In genomic region chr20:15700147-15700765, GRCh38 we compare ENCODE assay signal across 17 cellular contexts.
DNase-seq lines count a peak whose midpoint lies in the region; TF ChIP-seq lines count a peak whose summit lies in the region.
"Had no signal": no experiment of that assay in that cellular context is flagged by ENCODE, and none has a peak within 500 bp of the region (broad histone marks: within the 10 kb centered on the region; RNA-seq: fewer than 3 reads in every experiment).

No MANE protein-coding gene starts in this region.

- H3K4me2 ChIP-seq in PC-9: peak overlapping the region; percentile 89
- H3K4me2 ChIP-seq in osteoblast (ENCODE audit: insufficient read depth, low read length): peak overlapping the region; percentile 83

- peaks cover 15% of the 10 kb centered on the region for H3K9me3 Mint-ChIP-seq in progenitor cell of endocrine pancreas (ENCODE audit: low read depth)
- H3K9me3 Mint-ChIP-seq: activated CD4-positive, alpha-beta T cell treated with anti-CD3 and anti-CD28 coated beads, Interleukin-2, amount 10 ng/mL, durations not matched to agents 7 days and 5 days had no signal

- no TSS peak for BruUV-seq in PC-9 (replicated peaks; lab: Mats Ljungman, UMichigan)

- H2AFZ ChIP-seq in PC-9 (peak overlapping the region; percentile 79), osteoblast (ENCODE audit: low read length) (peak overlapping the region; percentile 93)

- H3K4me3 ChIP-seq in PC-9 (peak overlapping the region; percentile 73), esophagus (ENCODE audit: low read depth in 1 of 2, low read length in 2 of 2) (peak overlapping the region; percentile 6 to 19), osteoblast (ENCODE audit: insufficient read depth, low read length) (peak overlapping the region; percentile 56)
- H3K4me3 ChIP-seq: Peyer's patch had no signal

- no peaks in the 10 kb centered on the region for H4K20me1 ChIP-seq in PC-9 (ENCODE audit: insufficient read depth)
- H4K20me1 ChIP-seq in osteoblast (ENCODE audit: insufficient read depth, low read length): no peaks in the 10 kb centered on the region

- no peaks in the 10 kb centered on the region for H3K36me3 ChIP-seq in ES-I3 (ENCODE audit: insufficient read depth, low read length)
- H3K36me3 ChIP-seq in PC-9 (ENCODE audit: low read depth): no peaks in the 10 kb centered on the region
- H3K36me3 ChIP-seq in esophagus (ENCODE audit: control insufficient read depth in 2 of 2, insufficient read depth in 2 of 2, low read length in 1 of 2): no peaks in the 10 kb centered on the region
- H3K36me3 ChIP-seq in osteoblast (ENCODE audit: insufficient read depth, low read length): no peaks in the 10 kb centered on the region
- H3K36me3 ChIP-seq: Peyer's patch had no signal

- 38 to 62% methylated on average over 16 of the region's 16 CpGs for WGBS in esophagus, 2 donors

- no peak overlapping the region for H3K4me3 Mint-ChIP-seq in progenitor cell of endocrine pancreas (ENCODE audit: low read depth)
- H3K4me3 Mint-ChIP-seq: activated CD4-positive, alpha-beta T cell treated with anti-CD3 and anti-CD28 coated beads, Interleukin-2, amount 10 ng/mL, durations not matched to agents 7 days and 5 days had no signal

- no peaks in the 10 kb centered on the region for H3K27me3 ChIP-seq in PC-9 (ENCODE audit: insufficient read depth, low read depth)
- H3K27me3 ChIP-seq in esophagus (ENCODE audit: control insufficient read depth in 1 of 2, insufficient read depth in 2 of 2, low read length in 2 of 2): no peaks in the 10 kb centered on the region
- no peaks in the 10 kb centered on the region for H3K27me3 ChIP-seq in osteoblast (ENCODE audit: insufficient read depth, low read length)
- H3K27me3 ChIP-seq: dorsolateral prefrontal cortex, Peyer's patch had no signal

- H3K36me3 Mint-ChIP-seq in progenitor cell of endocrine pancreas (ENCODE audit: insufficient read depth): peaks cover 2% of the 10 kb centered on the region
- H3K36me3 Mint-ChIP-seq: activated naive CD4-positive, alpha-beta T cell treated with anti-CD3 and anti-CD28 coated beads, Interleukin-2, amount 50 U/mL, for 72 hours had no signal

- TF ChIP-seq CTCF in PC-9 (conservative IDR thresholded peaks at IDR 0.05) (no peak), osteoblast (IDR thresholded peaks at IDR 0.05; ENCODE audit: extremely low read depth, low read depth, low read length) (no peak), progenitor cell of endocrine pancreas (IDR thresholded peaks at IDR 0.05; ENCODE audit: unreplicated experiment) (no peak)

- CTCF ChIA-PET in PC-9 (lab: Charles Lee): no interaction called here

- H3K27ac ChIP-seq in PC-9 (peak overlapping the region; percentile 58), esophagus (ENCODE audit: low read depth in 2 of 2, low read length in 1 of 2) (no peak overlapping the region), osteoblast (ENCODE audit: low read depth, low read length) (no peak overlapping the region)
- H3K27ac ChIP-seq: Peyer's patch had no signal

- H3F3A ChIP-seq in PC-9 (ENCODE audit: insufficient read depth, low read depth): peaks cover 22% of the 10 kb centered on the region

- POLR2A ChIA-PET in PC-9 (lab: Charles Lee; ENCODE audit: unreplicated experiment): no interaction called here

- H3K4me1 ChIP-seq in ES-I3 (ENCODE audit: insufficient read depth, low read length) (no peaks in the 10 kb centered on the region), PC-9 (replicated peaks; ENCODE audit: insufficient read depth) (peaks cover 28% of the 10 kb centered on the region), esophagus (ENCODE audit: control insufficient read depth in 2 of 2, insufficient read depth in 2 of 2, low read length in 1 of 2) (no peaks in the 10 kb centered on the region), osteoblast (ENCODE audit: insufficient read depth, low read length) (peaks cover 22% of the 10 kb centered on the region)
- H3K4me1 ChIP-seq: Peyer's patch had no signal

- intact Hi-C loops in PC-9 (cut with micrococcal nuclease; ENCODE audit: unreplicated experiment): no loop called here

- peak overlapping the region; percentile 39 for H3K9ac ChIP-seq in ES-I3 (ENCODE audit: low read depth, low read length)

- no peaks in the 10 kb centered on the region for H3K9me2 ChIP-seq in PC-9 (ENCODE audit: insufficient read depth)

- no peaks in the 10 kb centered on the region for H3K9me3 ChIP-seq in ES-I3 (ENCODE audit: control insufficient read depth, insufficient read depth, low read length)
- no peaks in the 10 kb centered on the region for H3K9me3 ChIP-seq in PC-9 (ENCODE audit: insufficient read depth, low read depth)
- H3K9me3 ChIP-seq in esophagus (ENCODE audit: control insufficient read depth in 2 of 2, insufficient read depth in 1 of 2, low read depth in 1 of 2, low read length in 1 of 2): no peaks in the 10 kb centered on the region
- no peaks in the 10 kb centered on the region for H3K9me3 ChIP-seq in osteoblast (ENCODE audit: low read depth, low read length)
- H3K9me3 ChIP-seq: Peyer's patch had no signal

- H3K27ac Mint-ChIP-seq in progenitor cell of endocrine pancreas: no peak overlapping the region
- H3K27ac Mint-ChIP-seq: activated CD4-positive, alpha-beta T cell treated with anti-CD3 and anti-CD28 coated beads, Interleukin-2, amount 10 ng/mL, durations not matched to agents 7 days and 5 days; activated naive CD4-positive, alpha-beta T cell treated with anti-CD3 and anti-CD28 coated beads, Interleukin-2, amount 50 U/mL, for 72 hours had no signal

- DNase-seq in PC-9 (peak in 1 of 2 experiments; percentile 37), osteoblast (ENCODE audit: insufficient read length, low spot score, missing footprints) (no peak), pons (ENCODE audit: low spot score) (no peak), progenitor cell of endocrine pancreas (ENCODE audit: low spot score, unreplicated experiment) (no peak)
- DNase-seq in central memory CD4-positive, alpha-beta T cell: no peak
- DNase-seq in activated T-cell treated with anti-CD3 and anti-CD28 coated beads, Interleukin-2, amount 50 U/mL, for 48 hours: no peak
- DNase-seq: activated CD4-positive, alpha-beta T cell treated with anti-CD3 and anti-CD28 coated beads, Interleukin-2, amount 10 ng/mL, durations not matched to agents 7 days and 5 days; GDM1; hypothalamus; left cardiac atrium; NCI-H1105; Peyer's patch; stimulated activated CD4-positive, alpha-beta T cell treated with anti-CD3 and anti-CD28 coated beads, Interleukin-4, amount 100 ng/mL, for 1 hour had no signal

- H3K27me3 Mint-ChIP-seq in progenitor cell of endocrine pancreas: no peaks in the 10 kb centered on the region
- H3K27me3 Mint-ChIP-seq: activated CD4-positive, alpha-beta T cell treated with anti-CD3 and anti-CD28 coated beads, Interleukin-2, amount 10 ng/mL, durations not matched to agents 7 days and 5 days had no signal

- H3K79me2 ChIP-seq in PC-9 (ENCODE audit: low read depth): 0 out of 2 replicates have a peak, but pooled peaks cover 3% of the 10 kb centered on the region
- no peaks in the 10 kb centered on the region for H3K79me2 ChIP-seq in osteoblast (ENCODE audit: insufficient read depth, low read length)

- no peaks in the 10 kb centered on the region for H3K4me1 Mint-ChIP-seq in progenitor cell of endocrine pancreas (ENCODE audit: low read depth)
- H3K4me1 Mint-ChIP-seq: activated CD4-positive, alpha-beta T cell treated with anti-CD3 and anti-CD28 coated beads, Interleukin-2, amount 10 ng/mL, durations not matched to agents 7 days and 5 days had no signal

Comparison
In these comparisons a context has a peak if more than half of its experiments do, and no peak if none do; other contexts are left out.
1. H3K4me3 ChIP-seq: peak in every context shown above with its lines; median percentile 73 in PC-9; 56 in osteoblast; 12 in esophagus.